ENCODE assay signal across 8 cellular contexts in the genomic region with DNA sequence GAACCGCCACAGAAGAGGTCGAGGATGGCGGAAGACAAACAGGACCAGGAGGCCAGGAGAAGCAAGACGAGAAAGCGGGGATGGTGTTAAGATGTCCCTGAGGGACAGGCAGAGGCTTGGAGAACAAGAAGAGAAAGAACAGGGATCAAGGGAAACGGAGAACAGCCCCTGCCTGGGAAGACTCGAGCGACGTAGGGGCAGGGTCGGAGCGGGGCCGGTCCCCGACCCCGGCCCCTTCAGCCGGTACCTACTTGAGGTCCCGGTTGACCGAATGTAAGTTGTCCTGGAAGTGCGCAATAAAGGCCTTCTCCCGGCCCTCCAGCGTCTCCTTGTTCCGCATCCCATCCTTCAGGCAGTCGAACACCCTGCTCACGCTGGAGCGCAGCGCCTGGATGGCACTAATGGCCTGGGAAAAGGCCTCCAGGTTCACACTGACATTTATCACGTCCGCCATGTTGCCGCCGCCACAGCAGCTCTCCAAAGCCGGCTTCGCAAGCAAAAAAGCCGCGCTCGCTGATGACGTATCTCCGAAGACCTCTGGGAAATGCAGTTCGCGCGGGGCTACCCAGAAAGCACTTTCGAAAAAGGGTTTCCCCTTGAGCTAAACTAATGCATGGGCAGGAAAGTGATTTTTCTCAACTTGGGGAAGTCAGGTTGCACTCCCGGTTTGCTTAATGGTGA. TPM values are rescaled to one million over a fixed set of nuclear protein-coding genes. Genes with fewer than 3 reads are reported as not detected.
DNase-seq lines count a peak whose midpoint lies in the region; ATAC-seq and TF ChIP-seq lines count a peak whose summit lies in the region.

A gene with protein sequence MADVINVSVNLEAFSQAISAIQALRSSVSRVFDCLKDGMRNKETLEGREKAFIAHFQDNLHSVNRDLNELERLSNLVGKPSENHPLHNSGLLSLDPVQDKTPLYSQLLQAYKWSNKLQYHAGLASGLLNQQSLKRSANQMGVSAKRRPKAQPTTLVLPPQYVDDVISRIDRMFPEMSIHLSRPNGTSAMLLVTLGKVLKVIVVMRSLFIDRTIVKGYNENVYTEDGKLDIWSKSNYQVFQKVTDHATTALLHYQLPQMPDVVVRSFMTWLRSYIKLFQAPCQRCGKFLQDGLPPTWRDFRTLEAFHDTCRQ (minus strand): TSS at position 477 of the 681 bp plus-strand sequence. CDS start 23 bp downstream, at position 454.

- peak; percentile 90 for DNase-seq in ELF-1 (ENCODE audit: low read depth, low spot score)
- peak; percentile 85 to 92 for DNase-seq in HAP-1 (ENCODE audit: low spot score in 2 of 2)
- peak; percentile 96 for DNase-seq in NAMALWA (ENCODE audit: low spot score)
- peak; percentile 93 for DNase-seq in SK-MEL-5 (ENCODE audit: low read depth, low spot score)
- DNase-seq in activated naive CD4-positive, alpha-beta T cell treated with Interleukin-2 at 50 U/mL for 16 hours, result peak; percentile 93
- DNase-seq in substantia nigra (lab: John Stamatoyannopoulos, UW), result peak; percentile 31 to 93 (median 86)

- peak; percentile 98 for ATAC-seq in gastroesophageal sphincter

- TF ChIP-seq POLR2A in gastroesophageal sphincter (IDR thresholded peaks at IDR 0.05), result peak in 1 of 2 donors; percentile 29

- no peak for TF ChIP-seq EP300 in gastroesophageal sphincter (IDR thresholded peaks at IDR 0.05)

- peak within 1 kb of the TSS; percentile 79 for H3K4me3 ChIP-seq in HAP-1
- H3K4me3 ChIP-seq in gastroesophageal sphincter, result peak within 1 kb of the TSS; percentile 74 to 82
- peak within 1 kb of the TSS; percentile 59 to 69 for H3K4me3 ChIP-seq in neutrophil (ENCODE audit: low read depth in 1 of 2, low read length in 1 of 2)

- H3K36me3 ChIP-seq in HAP-1 (replicated peaks) (peaks cover 20% of the 10 kb centered on the region), gastroesophageal sphincter (peaks cover 0 to 25% of the 10 kb centered on the region in 2 donors), neutrophil (peaks cover 24% of the 10 kb centered on the region)

- WGBS in gastroesophageal sphincter (ENCODE audit: low coverage in 1 of 2), 2 donors, result 6 to 14% methylated on average over 15 to 26 of the region's 41 CpGs

- TF ChIP-seq CTCF in gastroesophageal sphincter (IDR thresholded peaks at IDR 0.05) (no peak), neutrophil (IDR thresholded peaks at IDR 0.05) (no peak)

- peaks cover 8% of the 10 kb centered on the region; the same call in 1 of the 2 replicates for H3K4me1 ChIP-seq in HAP-1
- peaks cover 0 to 48% (median 15%) of the 10 kb centered on the region in 3 donors for H3K4me1 ChIP-seq in gastroesophageal sphincter
- peaks cover 16 to 18% of the 10 kb centered on the region in 2 experiments for H3K4me1 ChIP-seq in neutrophil (ENCODE audit: control insufficient read depth in 1 of 2, insufficient read depth in 1 of 2, low read depth in 1 of 2, low read length in 1 of 2)

- H3K27ac ChIP-seq in gastroesophageal sphincter, result peak within 1 kb of the TSS; percentile 7 to 86 (median 79)
- peak within 1 kb of the TSS; percentile 62 for H3K27ac ChIP-seq in neutrophil
- H3K27ac ChIP-seq in substantia nigra (ENCODE audit: low read depth, low read length, poor library complexity, severe bottlenecking), result peak within 1 kb of the TSS; percentile 9

- H3K27me3 ChIP-seq in HAP-1 (ENCODE audit: low read depth) (peaks cover 2% of the 10 kb centered on the region; the same call in 1 of the 2 replicates), gastroesophageal sphincter (peaks cover 16% of the 10 kb centered on the region), neutrophil (peaks cover 19% of the 10 kb centered on the region)

- H3K9me3 ChIP-seq in HAP-1 (no peaks in the 10 kb centered on the region), gastroesophageal sphincter (no peaks in the 10 kb centered on the region), neutrophil (no peaks in the 10 kb centered on the region)

- in situ Hi-C loops in HAP-1 (cut with MboI; ENCODE audit: low sequenced_read_pairs), result no loop called here
- in situ Hi-C loops in SK-MEL-5 (cut with HindIII; ENCODE audit: low pct_unique_long_range_greater_than_20kb, low sequenced_read_pairs), result no loop called here

RNA-seq across cellular contexts. Expression of the gene that starts here (rescaled TPM):
- 25.4 and 30.5 TPM in 2 replicates for total RNA-seq in SK-MEL-5 (2014; rRNA removed; shearing (Covaris generic))
- polyA plus RNA-seq in SK-MEL-5 (2015; cell fraction: cytosol; rRNA removed), result 18.9 and 25.3 TPM in 2 replicates
- 4.0 and 12.7 TPM in 2 replicates for polyA plus RNA-seq in SK-MEL-5 (2015; cell fraction: nucleus; rRNA removed)
- total RNA-seq in gastroesophageal sphincter, result 10 to 100 TPM; 13.2 to 21.0 (median 13.9) TPM

Comparison
In these comparisons a context has a peak if more than half of its experiments do, and no peak if none do; other contexts are left out.
1. Peak in every context shown above with its lines: DNase-seq, ATAC-seq, H3K4me3 ChIP-seq and H3K27ac ChIP-seq.
2. H3K27ac ChIP-seq: peak in every context shown above with its lines; median percentile 79 in gastroesophageal sphincter; 62 in neutrophil; 9 in substantia nigra.